1 cellular context compared by ENCODE assay signal in the genomic region with DNA sequence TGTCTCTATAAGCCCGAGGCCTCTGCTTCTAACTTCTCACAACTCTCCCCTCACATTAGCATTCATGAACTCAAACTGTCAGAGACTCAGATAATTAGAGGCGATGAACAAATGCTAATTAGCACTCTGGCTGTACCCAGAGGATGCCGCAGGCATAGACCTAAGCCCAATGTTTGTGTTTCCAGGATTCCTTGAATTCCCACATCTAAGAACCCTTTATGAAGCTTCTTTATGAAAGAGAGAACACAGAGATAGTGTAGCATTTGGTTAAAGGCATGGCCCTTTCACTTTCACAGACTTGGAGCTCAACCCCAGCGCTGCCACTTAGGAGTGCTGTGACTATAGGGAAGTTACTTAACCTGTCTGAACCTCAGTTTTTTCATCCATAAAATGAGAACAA.
TF ChIP-seq lines count a peak whose summit lies in the region.

No MANE protein-coding gene starts in this region.

TF ChIP-seq in WTC11, 78 proteins besides CTCF, POLR2A, EP300 and RAD21:
- no peak for TF ChIP-seq AR (CRISPR knock-in tag; IDR thresholded peaks at IDR 0.05)
- no peak for TF ChIP-seq NFATC4 (CRISPR knock-in tag; IDR thresholded peaks at IDR 0.05)
- no peak for TF ChIP-seq E2F4 (CRISPR knock-in tag; IDR thresholded peaks at IDR 0.05; ENCODE audit: borderline replicate concordance, low read depth)
- TF ChIP-seq ZNF671 (CRISPR knock-in tag; IDR thresholded peaks at IDR 0.05) = no peak
- TF ChIP-seq ZNF232 (CRISPR knock-in tag; IDR thresholded peaks at IDR 0.05) = no peak
- TF ChIP-seq, protein P1, sequence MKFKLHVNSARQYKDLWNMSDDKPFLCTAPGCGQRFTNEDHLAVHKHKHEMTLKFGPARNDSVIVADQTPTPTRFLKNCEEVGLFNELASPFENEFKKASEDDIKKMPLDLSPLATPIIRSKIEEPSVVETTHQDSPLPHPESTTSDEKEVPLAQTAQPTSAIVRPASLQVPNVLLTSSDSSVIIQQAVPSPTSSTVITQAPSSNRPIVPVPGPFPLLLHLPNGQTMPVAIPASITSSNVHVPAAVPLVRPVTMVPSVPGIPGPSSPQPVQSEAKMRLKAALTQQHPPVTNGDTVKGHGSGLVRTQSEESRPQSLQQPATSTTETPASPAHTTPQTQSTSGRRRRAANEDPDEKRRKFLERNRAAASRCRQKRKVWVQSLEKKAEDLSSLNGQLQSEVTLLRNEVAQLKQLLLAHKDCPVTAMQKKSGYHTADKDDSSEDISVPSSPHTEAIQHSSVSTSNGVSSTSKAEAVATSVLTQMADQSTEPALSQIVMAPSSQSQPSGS (CRISPR knock-in tag; IDR thresholded peaks at IDR 0.05; ENCODE audit: borderline replicate concordance, low read depth) = no peak
- TF ChIP-seq, protein P2, sequence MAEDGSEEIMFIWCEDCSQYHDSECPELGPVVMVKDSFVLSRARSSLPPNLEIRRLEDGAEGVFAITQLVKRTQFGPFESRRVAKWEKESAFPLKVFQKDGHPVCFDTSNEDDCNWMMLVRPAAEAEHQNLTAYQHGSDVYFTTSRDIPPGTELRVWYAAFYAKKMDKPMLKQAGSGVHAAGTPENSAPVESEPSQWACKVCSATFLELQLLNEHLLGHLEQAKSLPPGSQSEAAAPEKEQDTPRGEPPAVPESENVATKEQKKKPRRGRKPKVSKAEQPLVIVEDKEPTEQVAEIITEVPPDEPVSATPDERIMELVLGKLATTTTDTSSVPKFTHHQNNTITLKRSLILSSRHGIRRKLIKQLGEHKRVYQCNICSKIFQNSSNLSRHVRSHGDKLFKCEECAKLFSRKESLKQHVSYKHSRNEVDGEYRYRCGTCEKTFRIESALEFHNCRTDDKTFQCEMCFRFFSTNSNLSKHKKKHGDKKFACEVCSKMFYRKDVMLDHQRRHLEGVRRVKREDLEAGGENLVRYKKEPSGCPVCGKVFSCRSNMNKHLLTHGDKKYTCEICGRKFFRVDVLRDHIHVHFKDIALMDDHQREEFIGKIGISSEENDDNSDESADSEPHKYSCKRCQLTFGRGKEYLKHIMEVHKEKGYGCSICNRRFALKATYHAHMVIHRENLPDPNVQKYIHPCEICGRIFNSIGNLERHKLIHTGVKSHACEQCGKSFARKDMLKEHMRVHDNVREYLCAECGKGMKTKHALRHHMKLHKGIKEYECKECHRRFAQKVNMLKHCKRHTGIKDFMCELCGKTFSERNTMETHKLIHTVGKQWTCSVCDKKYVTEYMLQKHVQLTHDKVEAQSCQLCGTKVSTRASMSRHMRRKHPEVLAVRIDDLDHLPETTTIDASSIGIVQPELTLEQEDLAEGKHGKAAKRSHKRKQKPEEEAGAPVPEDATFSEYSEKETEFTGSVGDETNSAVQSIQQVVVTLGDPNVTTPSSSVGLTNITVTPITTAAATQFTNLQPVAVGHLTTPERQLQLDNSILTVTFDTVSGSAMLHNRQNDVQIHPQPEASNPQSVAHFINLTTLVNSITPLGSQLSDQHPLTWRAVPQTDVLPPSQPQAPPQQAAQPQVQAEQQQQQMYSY (CRISPR knock-in tag; IDR thresholded peaks at IDR 0.05) = no peak
- TF ChIP-seq, protein P3, sequence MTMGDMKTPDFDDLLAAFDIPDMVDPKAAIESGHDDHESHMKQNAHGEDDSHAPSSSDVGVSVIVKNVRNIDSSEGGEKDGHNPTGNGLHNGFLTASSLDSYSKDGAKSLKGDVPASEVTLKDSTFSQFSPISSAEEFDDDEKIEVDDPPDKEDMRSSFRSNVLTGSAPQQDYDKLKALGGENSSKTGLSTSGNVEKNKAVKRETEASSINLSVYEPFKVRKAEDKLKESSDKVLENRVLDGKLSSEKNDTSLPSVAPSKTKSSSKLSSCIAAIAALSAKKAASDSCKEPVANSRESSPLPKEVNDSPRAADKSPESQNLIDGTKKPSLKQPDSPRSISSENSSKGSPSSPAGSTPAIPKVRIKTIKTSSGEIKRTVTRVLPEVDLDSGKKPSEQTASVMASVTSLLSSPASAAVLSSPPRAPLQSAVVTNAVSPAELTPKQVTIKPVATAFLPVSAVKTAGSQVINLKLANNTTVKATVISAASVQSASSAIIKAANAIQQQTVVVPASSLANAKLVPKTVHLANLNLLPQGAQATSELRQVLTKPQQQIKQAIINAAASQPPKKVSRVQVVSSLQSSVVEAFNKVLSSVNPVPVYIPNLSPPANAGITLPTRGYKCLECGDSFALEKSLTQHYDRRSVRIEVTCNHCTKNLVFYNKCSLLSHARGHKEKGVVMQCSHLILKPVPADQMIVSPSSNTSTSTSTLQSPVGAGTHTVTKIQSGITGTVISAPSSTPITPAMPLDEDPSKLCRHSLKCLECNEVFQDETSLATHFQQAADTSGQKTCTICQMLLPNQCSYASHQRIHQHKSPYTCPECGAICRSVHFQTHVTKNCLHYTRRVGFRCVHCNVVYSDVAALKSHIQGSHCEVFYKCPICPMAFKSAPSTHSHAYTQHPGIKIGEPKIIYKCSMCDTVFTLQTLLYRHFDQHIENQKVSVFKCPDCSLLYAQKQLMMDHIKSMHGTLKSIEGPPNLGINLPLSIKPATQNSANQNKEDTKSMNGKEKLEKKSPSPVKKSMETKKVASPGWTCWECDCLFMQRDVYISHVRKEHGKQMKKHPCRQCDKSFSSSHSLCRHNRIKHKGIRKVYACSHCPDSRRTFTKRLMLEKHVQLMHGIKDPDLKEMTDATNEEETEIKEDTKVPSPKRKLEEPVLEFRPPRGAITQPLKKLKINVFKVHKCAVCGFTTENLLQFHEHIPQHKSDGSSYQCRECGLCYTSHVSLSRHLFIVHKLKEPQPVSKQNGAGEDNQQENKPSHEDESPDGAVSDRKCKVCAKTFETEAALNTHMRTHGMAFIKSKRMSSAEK (CRISPR knock-in tag; IDR thresholded peaks at IDR 0.05; ENCODE audit: borderline replicate concordance) = no peak
- TF ChIP-seq ZSCAN18 (CRISPR knock-in tag; IDR thresholded peaks at IDR 0.05) = no peak
- no peak for TF ChIP-seq ZNF423 (CRISPR knock-in tag; IDR thresholded peaks at IDR 0.05)
- no peak for TF ChIP-seq TP53 (CRISPR knock-in tag; IDR thresholded peaks at IDR 0.05)
- TF ChIP-seq ZMAT4 (CRISPR knock-in tag; IDR thresholded peaks at IDR 0.05) = no peak
- TF ChIP-seq ZBTB43 (CRISPR knock-in tag; IDR thresholded peaks at IDR 0.05) = no peak
- TF ChIP-seq AFF4 (CRISPR knock-in tag; IDR thresholded peaks at IDR 0.05; ENCODE audit: borderline replicate concordance) = no peak
- TF ChIP-seq, protein P4, sequence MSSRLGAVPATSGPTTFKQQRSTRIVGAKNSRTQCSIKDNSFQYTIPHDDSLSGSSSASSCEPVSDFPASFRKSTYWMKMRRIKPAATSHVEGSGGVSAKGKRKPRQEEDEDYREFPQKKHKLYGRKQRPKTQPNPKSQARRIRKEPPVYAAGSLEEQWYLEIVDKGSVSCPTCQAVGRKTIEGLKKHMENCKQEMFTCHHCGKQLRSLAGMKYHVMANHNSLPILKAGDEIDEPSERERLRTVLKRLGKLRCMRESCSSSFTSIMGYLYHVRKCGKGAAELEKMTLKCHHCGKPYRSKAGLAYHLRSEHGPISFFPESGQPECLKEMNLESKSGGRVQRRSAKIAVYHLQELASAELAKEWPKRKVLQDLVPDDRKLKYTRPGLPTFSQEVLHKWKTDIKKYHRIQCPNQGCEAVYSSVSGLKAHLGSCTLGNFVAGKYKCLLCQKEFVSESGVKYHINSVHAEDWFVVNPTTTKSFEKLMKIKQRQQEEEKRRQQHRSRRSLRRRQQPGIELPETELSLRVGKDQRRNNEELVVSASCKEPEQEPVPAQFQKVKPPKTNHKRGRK (CRISPR knock-in tag; IDR thresholded peaks at IDR 0.05; ENCODE audit: borderline replicate concordance) = no peak
- no peak for TF ChIP-seq ZNF263 (CRISPR knock-in tag; IDR thresholded peaks at IDR 0.05; ENCODE audit: low read depth)
